ENCODE assay signal across 2 cellular contexts in the genomic region with DNA sequence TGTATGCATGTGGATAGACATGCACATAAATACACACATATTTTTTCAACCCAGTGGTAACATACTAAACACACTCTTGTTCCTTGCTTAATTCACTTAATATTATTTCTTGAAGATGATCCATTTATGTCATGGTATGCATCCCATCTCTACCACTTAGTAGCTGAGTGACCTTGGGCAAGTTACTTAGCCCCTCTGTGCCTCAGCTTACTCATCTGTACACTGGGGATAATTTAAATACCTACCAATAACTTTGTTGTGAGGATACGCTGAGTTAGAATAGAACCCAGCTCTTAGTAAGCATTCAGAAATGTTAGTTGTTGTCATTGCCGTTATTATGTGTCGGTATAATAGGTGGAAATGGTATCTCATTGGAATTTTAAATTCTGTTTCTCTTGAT.
A peak's percentile ranks its signal among the peaks of the same experiment; 100 is the strongest.
TF ChIP-seq lines count a peak whose summit lies in the region.

No MANE protein-coding gene starts in this region.

TF ChIP-seq in HepG2, 621 proteins besides CTCF, POLR2A, EP300 and RAD21:
- TF ChIP-seq ZNF629 (CRISPR knock-in tag; conservative IDR thresholded peaks at IDR 0.05) (peak; percentile 70), TBP (CRISPR knock-in tag; IDR thresholded peaks at IDR 0.05) (no peak)

TF ChIP-seq in K562, 482 proteins besides CTCF, POLR2A, EP300 and RAD21:
- TF ChIP-seq RBM25 (IDR thresholded peaks at IDR 0.05; ENCODE audit: low read depth, low read length, severe bottlenecking) (peak; percentile 70), GTF2E2 (tag; IDR thresholded peaks at IDR 0.05) (no peak)
